8 cellular contexts compared by ENCODE assay signal in genomic region chr7:77157446-77157845, GRCh38. TPM values are rescaled to one million over a fixed set of nuclear protein-coding genes. Genes with fewer than 3 reads are reported as not detected.
DNase-seq lines count a peak whose midpoint lies in the region; ATAC-seq and TF ChIP-seq lines count a peak whose summit lies in the region.

No MANE protein-coding gene starts in this region.

- peak overlapping the region; percentile 81 for H3K27ac Mint-ChIP-seq in activated naive CD8-positive, alpha-beta T cell treated with anti-CD3 and anti-CD28 coated beads for 36 hours

- H3K9me3 Mint-ChIP-seq in activated naive CD8-positive, alpha-beta T cell treated with anti-CD3 and anti-CD28 coated beads for 36 hours, result no peaks in the 10 kb centered on the region

- H3K4me1 ChIP-seq in effector memory CD4-positive, alpha-beta T cell (ENCODE audit: control insufficient read depth, insufficient read depth, low read length, poor library complexity, severe bottlenecking), result no peaks in the 10 kb centered on the region

- H3K27me3 ChIP-seq in AG04450 (ENCODE audit: control insufficient read depth, insufficient read depth, low read length), result no peaks in the 10 kb centered on the region
- H3K27me3 ChIP-seq in effector memory CD4-positive, alpha-beta T cell (replicated peaks; ENCODE audit: control insufficient read depth, insufficient read depth, low read length, poor library complexity, severe bottlenecking), result no peaks in the 10 kb centered on the region

- H3K27ac ChIP-seq in AG04450 (ENCODE audit: low read depth, low read length), result peak overlapping the region; percentile 47
- no peak overlapping the region for H3K27ac ChIP-seq in effector memory CD4-positive, alpha-beta T cell (ENCODE audit: insufficient read depth, low read length, poor library complexity, severe bottlenecking)

- no peaks in the 10 kb centered on the region for H3K36me3 Mint-ChIP-seq in activated naive CD8-positive, alpha-beta T cell treated with anti-CD3 and anti-CD28 coated beads for 36 hours

- POLR2A ChIA-PET in AG04450 (lab: Yijun Ruan, JAX), result no interaction called here

- H3K27me3 Mint-ChIP-seq in activated naive CD8-positive, alpha-beta T cell treated with anti-CD3 and anti-CD28 coated beads for 36 hours, result no peaks in the 10 kb centered on the region

- CTCF ChIA-PET in AG04450 (lab: Charles Lee), result no interaction called here

- H3K4me3 Mint-ChIP-seq in activated naive CD8-positive, alpha-beta T cell treated with anti-CD3 and anti-CD28 coated beads for 36 hours, result no peak overlapping the region

- no peaks in the 10 kb centered on the region for H3K9me3 ChIP-seq in AG04450 (ENCODE audit: control insufficient read depth, insufficient read depth, low read length)
- H3K9me3 ChIP-seq in effector memory CD4-positive, alpha-beta T cell (ENCODE audit: control insufficient read depth, low read length), result no peaks in the 10 kb centered on the region

- no peak overlapping the region for H3K4me3 ChIP-seq in AG04450 (ENCODE audit: low read depth, low read length)
- H3K4me3 ChIP-seq in effector memory CD4-positive, alpha-beta T cell (ENCODE audit: insufficient read depth, low read depth, low read length, poor library complexity, severe bottlenecking), result no peak overlapping the region

- no peaks in the 10 kb centered on the region for H3K36me3 ChIP-seq in effector memory CD4-positive, alpha-beta T cell (ENCODE audit: control insufficient read depth, insufficient read depth, low read length)

- ATAC-seq in GM19351 (IDR thresholded peaks at IDR 0.05; ENCODE audit: unreplicated experiment) (peak; percentile 54), HG03175 (IDR thresholded peaks at IDR 0.05; ENCODE audit: unreplicated experiment) (peak; percentile 60)

- no peak for TF ChIP-seq CTCF in AG04450 (IDR thresholded peaks at IDR 0.05; ENCODE audit: low read depth, low read length)

- DNase-seq in AG04450 (ENCODE audit: low read depth, low spot score) (no peak), amniotic stem cell (lab: John Stamatoyannopoulos, UW) (no peak), AG08395 (ENCODE audit: low spot score) (no peak), NCI-H1105 (lab: John Stamatoyannopoulos, UW) (no peak)
- DNase-seq in activated naive CD8-positive, alpha-beta T cell treated with anti-CD3 and anti-CD28 coated beads for 36 hours, result no peak
- DNase-seq in effector memory CD4-positive, alpha-beta T cell, result no peak

- H3K4me1 Mint-ChIP-seq in activated naive CD8-positive, alpha-beta T cell treated with anti-CD3 and anti-CD28 coated beads for 36 hours, result peaks cover 12% of the 10 kb centered on the region

RNA-seq across cellular contexts. Expression of gene CCDC146, which starts 35.0 kb away (rescaled TPM):
- polyA plus RNA-seq in AG04450 (2011; rRNA removed), result 8.8 and 9.0 TPM in 2 replicates
- 3.7 and 6.3 TPM in 2 replicates for polyA minus RNA-seq in AG04450 (2011; rRNA and poly(A)+ RNA removed)
- total RNA-seq in activated naive CD8-positive, alpha-beta T cell treated with anti-CD3 and anti-CD28 coated beads for 36 hours, result under 1 TPM; 0.90 to 0.93 TPM

RNA-seq across cellular contexts. Expression of gene FGL2, which starts 42.2 kb away (rescaled TPM):
- polyA plus RNA-seq in AG04450 (2011; rRNA removed), result 28.8 TPM in 2 replicates
- polyA minus RNA-seq in AG04450 (2011; rRNA and poly(A)+ RNA removed), result 11.8 and 15.1 TPM in 2 replicates
- 1 to 10 TPM; 1.1 to 1.4 TPM for total RNA-seq in activated naive CD8-positive, alpha-beta T cell treated with anti-CD3 and anti-CD28 coated beads for 36 hours
